In the genomic region with DNA sequence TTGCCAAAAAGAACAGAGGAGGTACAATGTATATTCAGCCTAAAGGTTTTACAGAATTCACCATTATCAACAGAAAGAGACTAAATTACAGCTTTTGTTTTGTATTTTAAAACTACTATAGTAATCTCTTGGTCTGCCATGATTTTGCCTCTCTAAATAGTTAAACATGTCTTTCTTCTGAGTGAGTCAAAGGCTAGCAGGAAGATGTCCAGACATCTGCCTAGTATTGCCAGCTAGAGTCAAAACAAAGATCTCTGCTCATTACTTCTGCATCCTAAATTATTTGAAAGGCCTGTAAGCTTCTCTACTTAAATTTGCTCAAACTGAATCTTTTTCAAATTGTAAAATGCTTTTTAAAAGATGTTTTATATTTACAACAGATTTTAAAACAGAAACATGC, we compare ENCODE assay signal across 17 cellular contexts. TPM values are rescaled to one million over a fixed set of nuclear protein-coding genes. Genes with fewer than 3 reads are reported as not detected.
DNase-seq lines count a peak whose midpoint lies in the region; ATAC-seq and TF ChIP-seq lines count a peak whose summit lies in the region.
"Had no signal": no experiment of that assay in that cellular context is flagged by ENCODE, and none has a peak within 500 bp of the region (broad histone marks: within the 10 kb centered on the region; RNA-seq: fewer than 3 reads in every experiment).

No MANE protein-coding gene starts in this region.

- H3K4me1 Mint-ChIP-seq in activated CD8-positive, alpha-beta memory T cell treated with anti-CD3 and anti-CD28 coated beads, Interleukin-2, amount 10 ng/mL, durations not matched to agents 7 days and 5 days, result peaks cover 74% of the 10 kb centered on the region
- H3K4me1 Mint-ChIP-seq in T-cell (peaks cover 70 to 93% (median 91%) of the 10 kb centered on the region in 3 donors), endothelial cell (ENCODE audit: unreplicated experiment) (peaks cover 30% of the 10 kb centered on the region)
- peaks cover 33 to 80% (median 74%) of the 10 kb centered on the region in 4 donors for H3K4me1 Mint-ChIP-seq in naive thymus-derived CD8-positive, alpha-beta T cell

- no peaks in the 10 kb centered on the region for H3K9me3 ChIP-seq in MG63
- H3K9me3 ChIP-seq: esophagus muscularis mucosa, uterus had no signal

- peaks cover 79% of the 10 kb centered on the region for H3K36me3 Mint-ChIP-seq in activated CD8-positive, alpha-beta memory T cell treated with anti-CD3 and anti-CD28 coated beads, Interleukin-2, amount 10 ng/mL, durations not matched to agents 7 days and 5 days
- peaks cover 78% of the 10 kb centered on the region for H3K36me3 Mint-ChIP-seq in T-cell
- peaks cover 30% of the 10 kb centered on the region for H3K36me3 Mint-ChIP-seq in endothelial cell (ENCODE audit: low read depth, unreplicated experiment)
- H3K36me3 Mint-ChIP-seq in naive thymus-derived CD8-positive, alpha-beta T cell, result peaks cover 0 to 89% (median 23%) of the 10 kb centered on the region in 3 donors

- H3K9me3 Mint-ChIP-seq in activated CD8-positive, alpha-beta memory T cell treated with anti-CD3 and anti-CD28 coated beads, Interleukin-2, amount 10 ng/mL, durations not matched to agents 7 days and 5 days (ENCODE audit: low read depth), result no peaks in the 10 kb centered on the region
- no peaks in the 10 kb centered on the region for H3K9me3 Mint-ChIP-seq in T-cell
- no peaks in the 10 kb centered on the region for H3K9me3 Mint-ChIP-seq in endothelial cell (ENCODE audit: unreplicated experiment)
- H3K9me3 Mint-ChIP-seq in naive thymus-derived CD8-positive, alpha-beta T cell, result no peaks in the 10 kb centered on the region

- H3K27me3 Mint-ChIP-seq in activated CD8-positive, alpha-beta memory T cell treated with anti-CD3 and anti-CD28 coated beads, Interleukin-2, amount 10 ng/mL, durations not matched to agents 7 days and 5 days, result no peaks in the 10 kb centered on the region
- H3K27me3 Mint-ChIP-seq in T-cell (no peaks in the 10 kb centered on the region), endothelial cell (ENCODE audit: unreplicated experiment) (peaks cover 2% of the 10 kb centered on the region)
- H3K27me3 Mint-ChIP-seq in naive thymus-derived CD8-positive, alpha-beta T cell, result no peaks in the 10 kb centered on the region

- no peak overlapping the region for H3K4me3 Mint-ChIP-seq in activated CD8-positive, alpha-beta memory T cell treated with anti-CD3 and anti-CD28 coated beads, Interleukin-2, amount 10 ng/mL, durations not matched to agents 7 days and 5 days
- H3K4me3 Mint-ChIP-seq in T-cell, result no peak overlapping the region
- no peak overlapping the region for H3K4me3 Mint-ChIP-seq in endothelial cell (ENCODE audit: unreplicated experiment)
- peak overlapping the region in 3 of 10 donors; percentile 2 to 28 (median 27) for H3K4me3 Mint-ChIP-seq in naive thymus-derived CD8-positive, alpha-beta T cell

- DNase-seq in activated CD8-positive, alpha-beta memory T cell treated with anti-CD3 and anti-CD28 coated beads, Interleukin-2, amount 10 ng/mL, durations not matched to agents 7 days and 5 days, result no peak
- DNase-seq in activated CD8-positive, alpha-beta memory T cell treated with anti-CD3 and anti-CD28 coated beads, Interleukin-2, amount 50 U/mL, for 4 hours, result no peak
- DNase-seq in T-cell (no peak), endothelial cell (ENCODE audit: low spot score) (no peak), SHP77 (lab: John Stamatoyannopoulos, UW) (no peak), NK-92 (lab: John Stamatoyannopoulos, UW; ENCODE audit: unreplicated experiment) (no peak), MG63 (no peak)
- DNase-seq in naive thymus-derived CD8-positive, alpha-beta T cell, result no peak
- DNase-seq: caudate nucleus, DMS153, midbrain, NCI-H187, NCI-H526, Right ventricle myocardium superior, uterus, WERI-Rb-1 had no signal

- no peak overlapping the region for H3K4me3 ChIP-seq in MG63
- H3K4me3 ChIP-seq: esophagus muscularis mucosa, uterus had no signal

- H3K27ac Mint-ChIP-seq in activated CD8-positive, alpha-beta memory T cell treated with anti-CD3 and anti-CD28 coated beads, Interleukin-2, amount 10 ng/mL, durations not matched to agents 7 days and 5 days, result peak overlapping the region; percentile 46
- H3K27ac Mint-ChIP-seq in T-cell, result peak overlapping the region; percentile 66 to 79
- peak overlapping the region; percentile 53 for H3K27ac Mint-ChIP-seq in endothelial cell (ENCODE audit: unreplicated experiment)
- H3K27ac Mint-ChIP-seq in naive thymus-derived CD8-positive, alpha-beta T cell, result peak overlapping the region in 8 of 10 donors; percentile 4 to 80 (median 38)

- no peaks in the 10 kb centered on the region for H3K27me3 ChIP-seq in MG63
- H3K27me3 ChIP-seq: esophagus muscularis mucosa, uterus had no signal

- ATAC-seq in activated CD8-positive, alpha-beta memory T cell treated with anti-CD3 and anti-CD28 coated beads, Interleukin-2, amount 10 ng/mL, durations not matched to agents 7 days and 5 days, result no peak
- ATAC-seq in T-cell (replicated peaks in 1 of 4), result peak in 1 of 4 experiments; percentile 29
- no peak for ATAC-seq in naive thymus-derived CD8-positive, alpha-beta T cell

- no peak for TF ChIP-seq CTCF in endothelial cell (IDR thresholded peaks at IDR 0.05; ENCODE audit: unreplicated experiment)

- CTCF ChIA-PET in activated CD8-positive, alpha-beta memory T cell treated with anti-CD3 and anti-CD28 coated beads, Interleukin-2, amount 10 ng/mL, durations not matched to agents 7 days and 5 days (lab: Charles Lee), result interaction anchor here (0.7 kb wide), 2 partner anchors 29 to 510 kb away, joined by 3 read pairs; no protein-coding TSS in a partner anchor
- CTCF ChIA-PET in T-cell (lab: Charles Lee), result interaction anchor here (1.0 to 1.5 kb wide), 3 partner anchors 244 to 337 kb away, joined by 3 to 7 read pairs (median 3); no protein-coding TSS in a partner anchor

- POLR2A ChIA-PET in T-cell (lab: Charles Lee), result interaction anchor here in 1 of 2 donors (0.6 to 0.7 kb wide), 4 partner anchors 117 to 1376 kb away, joined by 3 to 8 read pairs (median 6); no protein-coding TSS in a partner anchor
- POLR2A ChIA-PET in naive thymus-derived CD8-positive, alpha-beta T cell (lab: Charles Lee), result interaction anchor here (0.7 to 3.2 kb wide), 2 partner anchors 9 to 302 kb away, joined by 4 to 18 read pairs; a partner anchor contains a TSS

- peaks cover 28% of the 10 kb centered on the region for H3K36me3 ChIP-seq in MG63
- H3K36me3 ChIP-seq: uterus had no signal

RNA-seq across cellular contexts. Expression of a gene that starts 8.8 kb away (rescaled TPM):
- total RNA-seq in activated CD8-positive, alpha-beta memory T cell treated with anti-CD3 and anti-CD28 coated beads, Interleukin-2, amount 10 ng/mL, durations not matched to agents 7 days and 5 days, result 10 to 100 TPM; 56.4 to 65.7 TPM
- 10 to 100 TPM; 16.8 to 49.6 (median 42.5) TPM for total RNA-seq in T-cell
- total RNA-seq in endothelial cell (ENCODE audit: unreplicated experiment), result 33.4 TPM
- total RNA-seq in naive thymus-derived CD8-positive, alpha-beta T cell, result 10 to 100 TPM; 61.2 to 70.9 TPM
- 10 to 100 TPM; 45.3 to 58.8 (median 47.7) TPM for polyA plus RNA-seq in naive thymus-derived CD8-positive, alpha-beta T cell
- 14.1 and 21.2 TPM in 2 replicates for total RNA-seq in MG63 (2014; rRNA removed; shearing (Covaris generic); ENCODE audit: low replicate concordance)

RNA-seq across cellular contexts. Expression of a gene that starts 32.2 kb away (rescaled TPM):
- 10 to 100 TPM; 19.7 to 25.5 TPM for total RNA-seq in activated CD8-positive, alpha-beta memory T cell treated with anti-CD3 and anti-CD28 coated beads, Interleukin-2, amount 10 ng/mL, durations not matched to agents 7 days and 5 days
- total RNA-seq in T-cell (10 to 100 TPM; 27.9 to 34.8 (median 31.4) TPM), endothelial cell (ENCODE audit: unreplicated experiment) (12.8 TPM)
- 10 to 100 TPM; 31.0 to 34.2 TPM for total RNA-seq in naive thymus-derived CD8-positive, alpha-beta T cell
- polyA plus RNA-seq in naive thymus-derived CD8-positive, alpha-beta T cell, result 10 to 100 TPM in 2 of 3 donors, 1 to 10 TPM in 1; 9.3 to 12.2 (median 10.7) TPM
- total RNA-seq in MG63 (2014; rRNA removed; shearing (Covaris generic); ENCODE audit: low replicate concordance), result 3.0 and 7.9 TPM in 2 replicates
